Comparison of ENCODE assay signal across 17 cellular contexts in genomic region chr3:156532730-156533129, GRCh38. TPM values are rescaled to one million over a fixed set of nuclear protein-coding genes. Genes with fewer than 3 reads are reported as not detected.
DNase-seq lines count a peak whose midpoint lies in the region; ATAC-seq, FAIRE-seq and TF ChIP-seq lines count a peak whose summit lies in the region.
"Had no signal": no experiment of that assay in that cellular context is flagged by ENCODE, and none has a peak within 500 bp of the region (broad histone marks: within the 10 kb centered on the region; RNA-seq: fewer than 3 reads in every experiment).

No MANE protein-coding gene starts in this region.

- no peak for FAIRE-seq in GM19239 (lab: Jason Lieb, UNC)
- FAIRE-seq: H1 had no signal

- DNase-seq in left ventricle myocardium inferior (no peak), left ventricle myocardium superior (no peak), esophagus muscularis mucosa (ENCODE audit: extremely low spot score) (no peak), osteoblast (ENCODE audit: insufficient read length, low spot score, missing footprints) (no peak), transverse colon (no peak), LoVo (ENCODE audit: low spot score) (no peak), GM19239 (ENCODE audit: insufficient read length, low spot score) (no peak), MM.1S (no peak)
- DNase-seq: 8988T, DMS79 treated with DMSO at 0.1 percent for 48 hours, Kasumi-1, NCI-H1105, NCI-H748 treated with DMSO at 0.1 percent for 48 hours, OCI-M1, Right ventricle myocardium superior had no signal

- TF ChIP-seq POLR2A in esophagus muscularis mucosa (IDR thresholded peaks at IDR 0.05; ENCODE audit: low read depth) = no peak
- TF ChIP-seq POLR2A in transverse colon (IDR thresholded peaks at IDR 0.05) = no peak

- H3K4me2 ChIP-seq in osteoblast (ENCODE audit: insufficient read depth, low read length) (no peak overlapping the region), MM.1S (ENCODE audit: low read depth, low read length) (no peak overlapping the region)

- TF ChIP-seq EP300 in esophagus muscularis mucosa (IDR thresholded peaks at IDR 0.05) (no peak), transverse colon (IDR thresholded peaks at IDR 0.05; ENCODE audit: low read depth) (no peak)

- H3K4me3 ChIP-seq in left ventricle myocardium inferior = no peak overlapping the region
- H3K4me3 ChIP-seq in esophagus muscularis mucosa = no peak overlapping the region
- no peak overlapping the region for H3K4me3 ChIP-seq in osteoblast (ENCODE audit: insufficient read depth, low read length)
- H3K4me3 ChIP-seq in transverse colon = no peak overlapping the region
- no peak overlapping the region for H3K4me3 ChIP-seq in MM.1S (ENCODE audit: low read length)

- no peaks in the 10 kb centered on the region for H3K9me2 ChIP-seq in MM.1S (replicated peaks; ENCODE audit: insufficient read depth, low read length)

- no peak overlapping the region for H2AFZ ChIP-seq in osteoblast (ENCODE audit: low read length)
- no peak overlapping the region for H2AFZ ChIP-seq in MM.1S (ENCODE audit: low read length)

- H3K79me2 ChIP-seq in osteoblast (ENCODE audit: insufficient read depth, low read length) (no peaks in the 10 kb centered on the region), MM.1S (ENCODE audit: low read length) (no peaks in the 10 kb centered on the region)

- no peaks in the 10 kb centered on the region for H3F3A ChIP-seq in MM.1S (ENCODE audit: insufficient read depth, low read length)

- H3K36me3 ChIP-seq in left ventricle myocardium inferior (peaks cover 20% of the 10 kb centered on the region), esophagus muscularis mucosa (peaks cover 0 to 11% (median under 1%) of the 10 kb centered on the region in 4 donors), osteoblast (ENCODE audit: insufficient read depth, low read length) (no peaks in the 10 kb centered on the region), transverse colon (no peaks in the 10 kb centered on the region), MM.1S (replicated peaks; ENCODE audit: insufficient read depth, low read length) (no peaks in the 10 kb centered on the region)

- peaks cover 3% of the 10 kb centered on the region for H4K20me1 ChIP-seq in osteoblast (ENCODE audit: insufficient read depth, low read length)
- no peaks in the 10 kb centered on the region for H4K20me1 ChIP-seq in MM.1S (ENCODE audit: insufficient read depth, low read length)

- H3K9me3 ChIP-seq in left ventricle myocardium inferior (replicated peaks) (no peaks in the 10 kb centered on the region), esophagus muscularis mucosa (no peaks in the 10 kb centered on the region), osteoblast (ENCODE audit: low read depth, low read length) (no peaks in the 10 kb centered on the region), transverse colon (no peaks in the 10 kb centered on the region), MM.1S (replicated peaks; ENCODE audit: insufficient read depth, low read length) (no peaks in the 10 kb centered on the region)

- intact Hi-C loops in left ventricle myocardium inferior (cut with micrococcal nuclease) (loop anchor here (10.0 kb wide), 1 partner anchor 552 kb away; no protein-coding TSS in a partner anchor), left ventricle myocardium superior (cut with micrococcal nuclease) (no loop called here), esophagus muscularis mucosa (cut with DNase I) (no loop called here), transverse colon (cut with DNase I; ENCODE audit: low total_unique reads) (loop anchor here (5.0 to 10.0 kb wide), 2 partner anchors 145 to 552 kb away; no protein-coding TSS in a partner anchor)

- H3K27ac ChIP-seq in left ventricle myocardium inferior (replicated peaks) (peak overlapping the region; percentile 79), esophagus muscularis mucosa (replicated peaks in 1 of 4) (peak overlapping the region; percentile 83 to 86 (median 84)), osteoblast (ENCODE audit: low read depth, low read length) (peak overlapping the region; percentile 22), transverse colon (peak overlapping the region; percentile 69 to 76 (median 74)), MM.1S (ENCODE audit: low read length) (no peak overlapping the region)
- H3K27ac ChIP-seq: HL-60 had no signal

- ATAC-seq in left ventricle myocardium superior = no peak

- H3K4me1 ChIP-seq in left ventricle myocardium inferior = peaks cover 35% of the 10 kb centered on the region
- H3K4me1 ChIP-seq in esophagus muscularis mucosa = peaks cover 34 to 65% (median 60%) of the 10 kb centered on the region in 4 donors
- peaks cover 25% of the 10 kb centered on the region for H3K4me1 ChIP-seq in osteoblast (ENCODE audit: insufficient read depth, low read length)
- H3K4me1 ChIP-seq in transverse colon = peaks cover 8 to 17% (median 15%) of the 10 kb centered on the region in 4 donors
- H3K4me1 ChIP-seq in MM.1S (ENCODE audit: low read length) = no peaks in the 10 kb centered on the region

- TF ChIP-seq CTCF in left ventricle myocardium inferior (IDR thresholded peaks at IDR 0.05; ENCODE audit: borderline replicate concordance) = no peak
- TF ChIP-seq CTCF in esophagus muscularis mucosa (IDR thresholded peaks at IDR 0.05) = no peak
- TF ChIP-seq CTCF in osteoblast (IDR thresholded peaks at IDR 0.05; ENCODE audit: extremely low read depth, low read depth, low read length) = no peak
- TF ChIP-seq CTCF in transverse colon (IDR thresholded peaks at IDR 0.05) = no peak
- TF ChIP-seq CTCF in MM.1S (IDR thresholded peaks at IDR 0.05; ENCODE audit: low read length) = no peak

- H3K9ac ChIP-seq in MM.1S (ENCODE audit: low read length) = no peak overlapping the region

- H3K27me3 ChIP-seq in left ventricle myocardium inferior (ENCODE audit: low read depth) = no peaks in the 10 kb centered on the region
- no peaks in the 10 kb centered on the region for H3K27me3 ChIP-seq in esophagus muscularis mucosa
- H3K27me3 ChIP-seq in osteoblast (ENCODE audit: insufficient read depth, low read length) = no peaks in the 10 kb centered on the region
- H3K27me3 ChIP-seq in transverse colon = no peaks in the 10 kb centered on the region
- H3K27me3 ChIP-seq in MM.1S (replicated peaks; ENCODE audit: insufficient read depth, low read length) = no peaks in the 10 kb centered on the region

- WGBS in esophagus muscularis mucosa = 47% methylated on average over 3 of the region's 3 CpGs
- WGBS in transverse colon (ENCODE audit: low coverage in 1 of 2), 2 donors = 49 to 53% methylated on average over 3 of the region's 3 CpGs

- in situ Hi-C loops in transverse colon (cut with MboI; ENCODE audit: low pct_ligation_motif_present in 1 of 4, low pct_unique_long_range_greater_than_20kb in 1 of 4, low sequenced_read_pairs in 3 of 4) = no loop called here

RNA-seq across cellular contexts. Expression of gene SSR3, which starts 22.2 kb away (rescaled TPM):
- total RNA-seq in left ventricle myocardium inferior (208 TPM), left ventricle myocardium superior (223 TPM), esophagus muscularis mucosa (100 to 1,000 TPM; 170 to 211 (median 207) TPM), osteoblast (212 and 220 TPM in 2 replicates), transverse colon (10 to 100 TPM; 21.7 to 68.8 (median 50.1) TPM)

Comparison
In these comparisons a context has a peak if more than half of its experiments do, and no peak if none do; other contexts are left out.
1. intact Hi-C loops: an anchor here in left ventricle myocardium inferior (10.0 kb wide) and transverse colon (5.0 to 10.0 kb wide); none called in left ventricle myocardium superior and esophagus muscularis mucosa.